ENCODE assay signal across 24 cellular contexts in the genomic region with DNA sequence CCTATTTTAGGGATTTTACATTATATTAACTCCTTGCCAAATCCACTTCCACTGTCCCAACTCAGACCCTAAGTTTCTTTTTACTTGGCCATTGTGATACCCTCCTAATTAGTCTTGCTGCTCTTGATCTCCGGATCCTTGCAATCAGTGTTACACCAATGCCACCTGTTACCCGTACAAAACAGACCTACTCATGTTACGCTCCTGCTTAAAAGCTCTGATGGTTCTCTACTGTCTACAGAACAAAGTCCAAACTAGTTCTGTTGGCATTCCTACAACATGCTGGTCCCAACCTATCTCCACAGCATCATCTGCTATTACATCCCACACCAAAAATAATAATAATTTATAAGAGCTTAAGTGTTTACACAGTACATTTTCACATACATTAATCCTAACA. TPM values are rescaled to one million over a fixed set of nuclear protein-coding genes. Genes with fewer than 3 reads are reported as not detected.
DNase-seq lines count a peak whose midpoint lies in the region; ATAC-seq, FAIRE-seq and TF ChIP-seq lines count a peak whose summit lies in the region.
"Had no signal": no experiment of that assay in that cellular context is flagged by ENCODE, and none has a peak within 500 bp of the region (broad histone marks: within the 10 kb centered on the region; RNA-seq: fewer than 3 reads in every experiment).

No MANE protein-coding gene starts in this region.

- H3K36me3 ChIP-seq in CD8-positive, alpha-beta T cell (ENCODE audit: insufficient read depth, low read length): no peaks in the 10 kb centered on the region
- H3K36me3 ChIP-seq in SJCRH30: peaks cover 8% of the 10 kb centered on the region
- H3K36me3 ChIP-seq: lower lobe of right lung, suprapubic skin, vagina had no signal

- ATAC-seq in CD8-positive, alpha-beta T cell: no peak
- peak; percentile 21 for ATAC-seq in omental fat pad (ENCODE audit: low FRiP score)
- ATAC-seq in GM19351 (IDR thresholded peaks at IDR 0.05; ENCODE audit: unreplicated experiment): no peak
- ATAC-seq in activated T-cell treated with anti-CD3 and anti-CD28 coated beads, Interleukin-2, amount 50 U/mL, for 4 hours: no peak
- ATAC-seq: lower lobe of right lung, mucosa of descending colon had no signal

- no peaks in the 10 kb centered on the region for H3K27me3 ChIP-seq in CD8-positive, alpha-beta T cell (ENCODE audit: insufficient read depth, low read length)
- H3K27me3 ChIP-seq in SJCRH30: no peaks in the 10 kb centered on the region
- H3K27me3 ChIP-seq: suprapubic skin, vagina had no signal

- no peak overlapping the region for H3K4me3 Mint-ChIP-seq in CD8-positive, alpha-beta T cell
- no peak overlapping the region for H3K4me3 Mint-ChIP-seq in activated T-cell treated with anti-CD3 and anti-CD28 coated beads, Interleukin-2, amount 50 U/mL, for 4 hours
- H3K4me3 Mint-ChIP-seq: CD14-positive monocyte; central memory CD8-positive, alpha-beta T cell had no signal

- H3K36me3 Mint-ChIP-seq in CD8-positive, alpha-beta T cell: peaks cover 9% of the 10 kb centered on the region
- peaks cover 5% of the 10 kb centered on the region for H3K36me3 Mint-ChIP-seq in activated T-cell treated with anti-CD3 and anti-CD28 coated beads, Interleukin-2, amount 50 U/mL, for 4 hours (ENCODE audit: insufficient read depth)

- no peaks in the 10 kb centered on the region for H3K9me3 Mint-ChIP-seq in CD8-positive, alpha-beta T cell
- H3K9me3 Mint-ChIP-seq in activated T-cell treated with anti-CD3 and anti-CD28 coated beads, Interleukin-2, amount 50 U/mL, for 4 hours: no peaks in the 10 kb centered on the region
- H3K9me3 Mint-ChIP-seq: central memory CD8-positive, alpha-beta T cell had no signal

- H3K9me3 ChIP-seq in CD8-positive, alpha-beta T cell (ENCODE audit: low read length): no peaks in the 10 kb centered on the region
- no peaks in the 10 kb centered on the region for H3K9me3 ChIP-seq in SJCRH30 (replicated peaks)
- H3K9me3 ChIP-seq: lower lobe of right lung, mucosa of descending colon, suprapubic skin, vagina had no signal

- H3K4me1 Mint-ChIP-seq in CD8-positive, alpha-beta T cell (ENCODE audit: low read depth): peaks cover 52% of the 10 kb centered on the region
- peaks cover 50% of the 10 kb centered on the region for H3K4me1 Mint-ChIP-seq in activated T-cell treated with anti-CD3 and anti-CD28 coated beads, Interleukin-2, amount 50 U/mL, for 4 hours (ENCODE audit: low read depth)

- POLR2A ChIA-PET in CD8-positive, alpha-beta T cell (lab: Charles Lee): no interaction called here

- CTCF ChIA-PET in CD8-positive, alpha-beta T cell (lab: Charles Lee): interaction anchor here (0.8 kb wide), 1 partner anchor 13 kb away, joined by 3 read pairs; no protein-coding TSS in a partner anchor

- DNase-seq in CD8-positive, alpha-beta T cell: no peak
- DNase-seq in H54 (ENCODE audit: insufficient read length, low spot score) (no peak), SJCRH30 (peak; percentile 24 to 77), omental fat pad (ENCODE audit: low spot score) (no peak), NCI-H1930 (lab: John Stamatoyannopoulos, UW) (no peak)
- no peak for DNase-seq in activated T-cell treated with anti-CD3 and anti-CD28 coated beads, Interleukin-2, amount 50 U/mL, for 4 hours
- DNase-seq: activated CD4-positive, alpha-beta T cell treated with anti-CD3 and anti-CD28 coated beads, Interleukin-2, amount 50 U/mL, for 48 hours; activated CD4-positive, CD25-positive, alpha-beta regulatory T cell; activated gamma-delta T cell; IMR-90; lower lobe of right lung; mucosa of descending colon; NCI-H1105 treated with DMSO at 0.1 percent for 48 hours; SHP77; stimulated activated CD4-positive, alpha-beta T cell treated with anti-CD3 and anti-CD28 coated beads, Interleukin-1b, Interleukin-23, amount 100 ng/mL, for 48 hours; SW 1271 had no signal

- intact Hi-C loops in CD8-positive, alpha-beta T cell (cut with DNase I, micrococcal nuclease): no loop called here

- H3K27me3 Mint-ChIP-seq in CD8-positive, alpha-beta T cell (ENCODE audit: low read depth): no peaks in the 10 kb centered on the region
- H3K27me3 Mint-ChIP-seq in activated T-cell treated with anti-CD3 and anti-CD28 coated beads, Interleukin-2, amount 50 U/mL, for 4 hours (ENCODE audit: low read depth): no peaks in the 10 kb centered on the region
- H3K27me3 Mint-ChIP-seq: central memory CD8-positive, alpha-beta T cell; progenitor cell of endocrine pancreas had no signal

- peak overlapping the region; percentile 12 for H3K27ac Mint-ChIP-seq in CD8-positive, alpha-beta T cell
- H3K27ac Mint-ChIP-seq: progenitor cell of endocrine pancreas had no signal

- H3K4me3 ChIP-seq in CD8-positive, alpha-beta T cell (ENCODE audit: low read depth, low read length): no peak overlapping the region
- H3K4me3 ChIP-seq in SJCRH30: no peak overlapping the region
- H3K4me3 ChIP-seq: lower lobe of right lung, mucosa of descending colon, skin epidermis, suprapubic skin, vagina had no signal

- FAIRE-seq in H54 (lab: Jason Lieb, UNC): peak; percentile 15
- FAIRE-seq: keratinocyte had no signal

- TF ChIP-seq POLR2A in H54 (IDR thresholded peaks at IDR 0.05; ENCODE audit: low read depth, low read length): no peak

- no peak for TF ChIP-seq CTCF in CD8-positive, alpha-beta T cell (IDR thresholded peaks at IDR 0.05)
- no peak for TF ChIP-seq CTCF in omental fat pad (IDR thresholded peaks at IDR 0.05)

- no peak overlapping the region for H3K27ac ChIP-seq in CD8-positive, alpha-beta T cell (ENCODE audit: low read depth, low read length)
- peak overlapping the region; percentile 38 for H3K27ac ChIP-seq in SJCRH30
- H3K27ac ChIP-seq: lower lobe of right lung, skin epidermis, suprapubic skin, vagina had no signal

- no peaks in the 10 kb centered on the region for H3K4me1 ChIP-seq in CD8-positive, alpha-beta T cell (ENCODE audit: insufficient read depth, low read length)
- H3K4me1 ChIP-seq in SJCRH30: peaks cover 8% of the 10 kb centered on the region

RNA-seq across cellular contexts. Expression of a gene that starts 9.8 kb away (rescaled TPM):
- total RNA-seq in CD8-positive, alpha-beta T cell: 10 to 100 TPM; 36.4 to 44.6 TPM
- 112 and 123 TPM in 2 replicates for total RNA-seq in SJCRH30 (2014; rRNA removed; shearing (Covaris generic))
- total RNA-seq in omental fat pad: 100 to 1,000 TPM in 3 of 4 donors, 10 to 100 TPM in 1; 92.8 to 153 (median 113) TPM
- total RNA-seq in activated T-cell treated with anti-CD3 and anti-CD28 coated beads, Interleukin-2, amount 50 U/mL, for 4 hours: 10 to 100 TPM; 95.1 to 98.4 (median 97.9) TPM

RNA-seq across cellular contexts. Expression of a gene that starts 50.6 kb away (rescaled TPM):
- total RNA-seq in CD8-positive, alpha-beta T cell: 10 to 100 TPM; 19.6 to 21.3 TPM
- total RNA-seq in SJCRH30 (2014; rRNA removed; shearing (Covaris generic)): 16.9 and 19.1 TPM in 2 replicates
- 10 to 100 TPM in 1 of 4 donors, 1 to 10 TPM in 3; 2.8 to 11.9 (median 3.7) TPM for total RNA-seq in omental fat pad
- total RNA-seq in activated T-cell treated with anti-CD3 and anti-CD28 coated beads, Interleukin-2, amount 50 U/mL, for 4 hours: 1 to 10 TPM; 1.1 to 1.8 (median 1.2) TPM

Comparison
In these comparisons a context has a peak if more than half of its experiments do, and no peak if none do; other contexts are left out.
1. DNase-seq: peak in SJCRH30 (2 of 2); none in CD8-positive, alpha-beta T cell (0 of 7), H54 (single experiment), omental fat pad (single experiment), activated T-cell treated with anti-CD3 and anti-CD28 coated beads, Interleukin-2, amount 50 U/mL, for 4 hours (single experiment) and NCI-H1930 (0 of 2).